In genomic region chr12:112595415-112595814, GRCh38 we compare ENCODE assay signal across 26 cellular contexts.
"Had no signal": no experiment of that assay in that cellular context is flagged by ENCODE, and none has a peak within 500 bp of the region (broad histone marks: within the 10 kb centered on the region; RNA-seq: fewer than 3 reads in every experiment).

No MANE protein-coding gene starts in this region.

- H3K27ac ChIP-seq: esophagus squamous epithelium, heart right ventricle, left lung, prostate gland, right atrium auricular region, stomach, thyroid gland, vagina had no signal

- DNase-seq: effector memory CD8-positive, alpha-beta T cell; erythroblast; esophagus squamous epithelium; foreskin melanocyte; glutamatergic neuron; heart right ventricle; hippocampal formation; left cardiac atrium; left lung; mesendoderm; midbrain; naive thymus-derived CD8-positive, alpha-beta T cell; nephron progenitor cell; nucleus accumbens; stimulated activated CD4-positive, alpha-beta T cell treated with anti-CD3 and anti-CD28 coated beads, Interleukin-12 subunit alpha, Interleukin-12 subunit beta, amount 100 ng/mL, for 4 hours; stimulated activated CD4-positive, alpha-beta T cell treated with anti-CD3 and anti-CD28 coated beads, Interleukin-1b, Interleukin-23, amount 100 ng/mL, for 48 hours; stimulated activated CD4-positive, alpha-beta T cell treated with anti-CD3 and anti-CD28 coated beads, Interleukin-4, amount 100 ng/mL, for 1 hour; stimulated activated CD8-positive, alpha-beta memory T cell treated with anti-CD3 and anti-CD28 coated beads, Interleukin-4, amount 100 ng/mL, for 48 hours; stimulated activated naive CD4-positive, alpha-beta T cell treated with Interleukin-2 at 50 U/mL for 16 hours; stomach; thyroid gland; trophoblast cell had no signal

- H3K9me3 Mint-ChIP-seq: effector memory CD8-positive, alpha-beta T cell had no signal

- H3K27ac Mint-ChIP-seq: effector memory CD8-positive, alpha-beta T cell; naive thymus-derived CD8-positive, alpha-beta T cell; nephron progenitor cell had no signal

- H3K4me2 ChIP-seq: smooth muscle cell had no signal

- H3K4me3 ChIP-seq: esophagus squamous epithelium, heart right ventricle, left lung, prostate gland, right atrium auricular region, smooth muscle cell, stomach, thyroid gland, vagina had no signal

- H3K4me3 Mint-ChIP-seq: effector memory CD8-positive, alpha-beta T cell; naive thymus-derived CD8-positive, alpha-beta T cell; nephron progenitor cell had no signal

- H3K36me3 ChIP-seq: esophagus squamous epithelium, heart right ventricle, left lung, prostate gland, right atrium auricular region, stomach, thyroid gland, vagina had no signal

- H3K4me1 ChIP-seq: esophagus squamous epithelium, left lung, prostate gland, right atrium auricular region, stomach, thyroid gland, vagina had no signal

- H3K9me3 ChIP-seq: esophagus squamous epithelium, prostate gland, right atrium auricular region, thyroid gland, vagina had no signal

- H3K4me1 Mint-ChIP-seq: naive thymus-derived CD8-positive, alpha-beta T cell; nephron progenitor cell had no signal

- H3K27me3 ChIP-seq: right atrium auricular region, thyroid gland, vagina had no signal
